1 cellular context compared by ENCODE assay signal in the genomic region with DNA sequence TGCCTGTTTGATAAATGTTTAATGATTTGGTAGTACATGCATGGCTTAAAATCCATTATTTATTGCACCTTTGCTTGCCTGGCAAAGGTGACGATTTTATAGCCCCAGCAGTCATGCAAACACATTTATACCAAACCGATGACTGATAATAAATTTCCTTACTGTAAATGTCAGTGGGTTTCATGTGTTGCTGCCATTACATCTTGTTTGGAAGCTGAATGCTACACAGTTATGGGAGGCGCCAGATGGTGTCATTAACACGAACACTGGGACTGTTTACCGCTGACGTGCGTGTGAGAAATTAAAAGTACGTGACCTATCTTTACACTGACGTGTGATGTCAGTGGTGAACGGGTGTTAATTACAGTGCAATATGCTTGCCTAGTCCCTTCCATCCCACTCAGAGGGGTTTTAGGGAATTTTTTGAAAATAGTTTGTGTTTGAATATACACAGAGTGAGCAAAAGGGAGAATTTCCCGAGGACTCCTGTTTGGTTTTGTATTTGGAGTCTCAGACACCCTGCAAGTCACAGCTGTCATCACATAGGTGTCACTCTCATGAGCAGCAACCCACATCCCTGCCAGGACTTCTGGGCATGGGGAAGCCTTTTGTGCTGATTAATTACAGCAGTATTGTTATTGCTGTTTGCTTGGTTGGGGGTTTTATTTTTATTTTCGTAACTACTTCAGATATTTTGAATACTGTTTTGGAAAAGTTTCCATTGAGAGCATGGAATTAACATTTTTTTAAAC.
A peak's percentile ranks its signal among the peaks of the same experiment; 100 is the strongest.
TF ChIP-seq lines count a peak whose summit lies in the region.

No MANE protein-coding gene starts in this region.

TF ChIP-seq in HEK293, 187 proteins besides CTCF, POLR2A, EP300 and RAD21 (continued from another document and continues in another):
- TF ChIP-seq ZNF394 (tag by site-specific recombination; IDR thresholded peaks at IDR 0.05; ENCODE audit: borderline replicate concordance) (peak; percentile 74), ZNF596 (tag by site-specific recombination; IDR thresholded peaks at IDR 0.05) (0 out of 2 replicates have a peak, but pooled peaks have one; percentile 11), ZNF132 (tag by site-specific recombination; IDR thresholded peaks at IDR 0.05; ENCODE audit: borderline replicate concordance) (no peak), ZNF311 (tag by site-specific recombination; IDR thresholded peaks at IDR 0.05; ENCODE audit: borderline replicate concordance) (no peak), ZNF768 (tag by site-specific recombination; IDR thresholded peaks at IDR 0.05) (no peak), ZNF776 (tag by site-specific recombination; IDR thresholded peaks at IDR 0.05; ENCODE audit: borderline replicate concordance) (no peak), KLF10 (tag by site-specific recombination; IDR thresholded peaks at IDR 0.05) (peak; percentile 92), ZNF133 (tag by site-specific recombination; IDR thresholded peaks at IDR 0.05) (no peak), ZNF184 (tag by site-specific recombination; IDR thresholded peaks at IDR 0.05) (peak; percentile 63; the same call in 1 of the 2 replicates), ZNF843 (tag by site-specific recombination; IDR thresholded peaks at IDR 0.05) (peak; percentile 98), ZNF837 (tag by site-specific recombination; IDR thresholded peaks at IDR 0.05) (no peak), ZNF48 (tag by site-specific recombination; IDR thresholded peaks at IDR 0.05) (no peak), ZNF426 (tag by site-specific recombination; IDR thresholded peaks at IDR 0.05) (no peak; the same call in 1 of the 2 replicates), ZNF473 (tag by site-specific recombination; IDR thresholded peaks at IDR 0.05) (no peak), BCL11B (tag by site-specific recombination; IDR thresholded peaks at IDR 0.05; ENCODE audit: low read depth) (peak; percentile 6; the same call in 1 of the 2 replicates), SCRT2 (tag by site-specific recombination; IDR thresholded peaks at IDR 0.05) (peak; percentile 97), KLF9 (tag by site-specific recombination; IDR thresholded peaks at IDR 0.05; ENCODE audit: low read depth) (peak; percentile 56), ZNF239 (tag by site-specific recombination; IDR thresholded peaks at IDR 0.05) (no peak), ZBTB20 (tag by site-specific recombination; IDR thresholded peaks at IDR 0.05) (peak; percentile 41)
- TF ChIP-seq, protein P1, sequence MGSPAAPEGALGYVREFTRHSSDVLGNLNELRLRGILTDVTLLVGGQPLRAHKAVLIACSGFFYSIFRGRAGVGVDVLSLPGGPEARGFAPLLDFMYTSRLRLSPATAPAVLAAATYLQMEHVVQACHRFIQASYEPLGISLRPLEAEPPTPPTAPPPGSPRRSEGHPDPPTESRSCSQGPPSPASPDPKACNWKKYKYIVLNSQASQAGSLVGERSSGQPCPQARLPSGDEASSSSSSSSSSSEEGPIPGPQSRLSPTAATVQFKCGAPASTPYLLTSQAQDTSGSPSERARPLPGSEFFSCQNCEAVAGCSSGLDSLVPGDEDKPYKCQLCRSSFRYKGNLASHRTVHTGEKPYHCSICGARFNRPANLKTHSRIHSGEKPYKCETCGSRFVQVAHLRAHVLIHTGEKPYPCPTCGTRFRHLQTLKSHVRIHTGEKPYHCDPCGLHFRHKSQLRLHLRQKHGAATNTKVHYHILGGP (tag by site-specific recombination; IDR thresholded peaks at IDR 0.05) = no peak; the same call in 1 of the 2 replicates
- TF ChIP-seq, protein P2, sequence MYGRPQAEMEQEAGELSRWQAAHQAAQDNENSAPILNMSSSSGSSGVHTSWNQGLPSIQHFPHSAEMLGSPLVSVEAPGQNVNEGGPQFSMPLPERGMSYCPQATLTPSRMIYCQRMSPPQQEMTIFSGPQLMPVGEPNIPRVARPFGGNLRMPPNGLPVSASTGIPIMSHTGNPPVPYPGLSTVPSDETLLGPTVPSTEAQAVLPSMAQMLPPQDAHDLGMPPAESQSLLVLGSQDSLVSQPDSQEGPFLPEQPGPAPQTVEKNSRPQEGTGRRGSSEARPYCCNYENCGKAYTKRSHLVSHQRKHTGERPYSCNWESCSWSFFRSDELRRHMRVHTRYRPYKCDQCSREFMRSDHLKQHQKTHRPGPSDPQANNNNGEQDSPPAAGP (tag by site-specific recombination; IDR thresholded peaks at IDR 0.05) = peak; percentile 80
- TF ChIP-seq, protein P3, sequence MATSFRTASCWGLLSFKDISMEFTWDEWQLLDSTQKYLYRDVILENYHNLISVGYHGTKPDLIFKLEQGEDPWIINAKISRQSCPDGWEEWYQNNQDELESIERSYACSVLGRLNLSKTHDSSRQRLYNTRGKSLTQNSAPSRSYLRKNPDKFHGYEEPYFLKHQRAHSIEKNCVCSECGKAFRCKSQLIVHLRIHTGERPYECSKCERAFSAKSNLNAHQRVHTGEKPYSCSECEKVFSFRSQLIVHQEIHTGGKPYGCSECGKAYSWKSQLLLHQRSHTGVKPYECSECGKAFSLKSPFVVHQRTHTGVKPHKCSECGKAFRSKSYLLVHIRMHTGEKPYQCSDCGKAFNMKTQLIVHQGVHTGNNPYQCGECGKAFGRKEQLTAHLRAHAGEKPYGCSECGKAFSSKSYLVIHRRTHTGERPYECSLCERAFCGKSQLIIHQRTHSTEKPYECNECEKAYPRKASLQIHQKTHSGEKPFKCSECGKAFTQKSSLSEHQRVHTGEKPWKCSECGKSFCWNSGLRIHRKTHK (tag by site-specific recombination; IDR thresholded peaks at IDR 0.05) = no peak
- TF ChIP-seq, protein P4, sequence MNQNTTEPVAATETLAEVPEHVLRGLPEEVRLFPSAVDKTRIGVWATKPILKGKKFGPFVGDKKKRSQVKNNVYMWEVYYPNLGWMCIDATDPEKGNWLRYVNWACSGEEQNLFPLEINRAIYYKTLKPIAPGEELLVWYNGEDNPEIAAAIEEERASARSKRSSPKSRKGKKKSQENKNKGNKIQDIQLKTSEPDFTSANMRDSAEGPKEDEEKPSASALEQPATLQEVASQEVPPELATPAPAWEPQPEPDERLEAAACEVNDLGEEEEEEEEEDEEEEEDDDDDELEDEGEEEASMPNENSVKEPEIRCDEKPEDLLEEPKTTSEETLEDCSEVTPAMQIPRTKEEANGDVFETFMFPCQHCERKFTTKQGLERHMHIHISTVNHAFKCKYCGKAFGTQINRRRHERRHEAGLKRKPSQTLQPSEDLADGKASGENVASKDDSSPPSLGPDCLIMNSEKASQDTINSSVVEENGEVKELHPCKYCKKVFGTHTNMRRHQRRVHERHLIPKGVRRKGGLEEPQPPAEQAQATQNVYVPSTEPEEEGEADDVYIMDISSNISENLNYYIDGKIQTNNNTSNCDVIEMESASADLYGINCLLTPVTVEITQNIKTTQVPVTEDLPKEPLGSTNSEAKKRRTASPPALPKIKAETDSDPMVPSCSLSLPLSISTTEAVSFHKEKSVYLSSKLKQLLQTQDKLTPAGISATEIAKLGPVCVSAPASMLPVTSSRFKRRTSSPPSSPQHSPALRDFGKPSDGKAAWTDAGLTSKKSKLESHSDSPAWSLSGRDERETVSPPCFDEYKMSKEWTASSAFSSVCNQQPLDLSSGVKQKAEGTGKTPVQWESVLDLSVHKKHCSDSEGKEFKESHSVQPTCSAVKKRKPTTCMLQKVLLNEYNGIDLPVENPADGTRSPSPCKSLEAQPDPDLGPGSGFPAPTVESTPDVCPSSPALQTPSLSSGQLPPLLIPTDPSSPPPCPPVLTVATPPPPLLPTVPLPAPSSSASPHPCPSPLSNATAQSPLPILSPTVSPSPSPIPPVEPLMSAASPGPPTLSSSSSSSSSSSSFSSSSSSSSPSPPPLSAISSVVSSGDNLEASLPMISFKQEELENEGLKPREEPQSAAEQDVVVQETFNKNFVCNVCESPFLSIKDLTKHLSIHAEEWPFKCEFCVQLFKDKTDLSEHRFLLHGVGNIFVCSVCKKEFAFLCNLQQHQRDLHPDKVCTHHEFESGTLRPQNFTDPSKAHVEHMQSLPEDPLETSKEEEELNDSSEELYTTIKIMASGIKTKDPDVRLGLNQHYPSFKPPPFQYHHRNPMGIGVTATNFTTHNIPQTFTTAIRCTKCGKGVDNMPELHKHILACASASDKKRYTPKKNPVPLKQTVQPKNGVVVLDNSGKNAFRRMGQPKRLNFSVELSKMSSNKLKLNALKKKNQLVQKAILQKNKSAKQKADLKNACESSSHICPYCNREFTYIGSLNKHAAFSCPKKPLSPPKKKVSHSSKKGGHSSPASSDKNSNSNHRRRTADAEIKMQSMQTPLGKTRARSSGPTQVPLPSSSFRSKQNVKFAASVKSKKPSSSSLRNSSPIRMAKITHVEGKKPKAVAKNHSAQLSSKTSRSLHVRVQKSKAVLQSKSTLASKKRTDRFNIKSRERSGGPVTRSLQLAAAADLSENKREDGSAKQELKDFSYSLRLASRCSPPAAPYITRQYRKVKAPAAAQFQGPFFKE (tag by site-specific recombination; IDR thresholded peaks at IDR 0.05; ENCODE audit: borderline replicate concordance) = no peak
- TF ChIP-seq, protein P5, sequence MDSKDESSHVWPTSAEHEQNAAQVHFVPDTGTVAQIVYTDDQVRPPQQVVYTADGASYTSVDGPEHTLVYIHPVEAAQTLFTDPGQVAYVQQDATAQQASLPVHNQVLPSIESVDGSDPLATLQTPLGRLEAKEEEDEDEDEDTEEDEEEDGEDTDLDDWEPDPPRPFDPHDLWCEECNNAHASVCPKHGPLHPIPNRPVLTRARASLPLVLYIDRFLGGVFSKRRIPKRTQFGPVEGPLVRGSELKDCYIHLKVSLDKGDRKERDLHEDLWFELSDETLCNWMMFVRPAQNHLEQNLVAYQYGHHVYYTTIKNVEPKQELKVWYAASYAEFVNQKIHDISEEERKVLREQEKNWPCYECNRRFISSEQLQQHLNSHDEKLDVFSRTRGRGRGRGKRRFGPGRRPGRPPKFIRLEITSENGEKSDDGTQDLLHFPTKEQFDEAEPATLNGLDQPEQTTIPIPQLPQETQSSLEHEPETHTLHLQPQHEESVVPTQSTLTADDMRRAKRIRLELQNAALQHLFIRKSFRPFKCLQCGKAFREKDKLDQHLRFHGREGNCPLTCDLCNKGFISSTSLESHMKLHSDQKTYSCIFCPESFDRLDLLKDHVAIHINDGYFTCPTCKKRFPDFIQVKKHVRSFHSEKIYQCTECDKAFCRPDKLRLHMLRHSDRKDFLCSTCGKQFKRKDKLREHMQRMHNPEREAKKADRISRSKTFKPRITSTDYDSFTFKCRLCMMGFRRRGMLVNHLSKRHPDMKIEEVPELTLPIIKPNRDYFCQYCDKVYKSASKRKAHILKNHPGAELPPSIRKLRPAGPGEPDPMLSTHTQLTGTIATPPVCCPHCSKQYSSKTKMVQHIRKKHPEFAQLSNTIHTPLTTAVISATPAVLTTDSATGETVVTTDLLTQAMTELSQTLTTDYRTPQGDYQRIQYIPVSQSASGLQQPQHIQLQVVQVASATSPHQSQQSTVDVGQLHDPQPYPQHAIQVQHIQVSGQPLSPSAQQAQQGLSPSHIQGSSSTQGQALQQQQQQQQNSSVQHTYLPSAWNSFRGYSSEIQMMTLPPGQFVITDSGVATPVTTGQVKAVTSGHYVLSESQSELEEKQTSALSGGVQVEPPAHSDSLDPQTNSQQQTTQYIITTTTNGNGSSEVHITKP (tag by site-specific recombination; IDR thresholded peaks at IDR 0.05) = peak; percentile 94
- TF ChIP-seq, protein P6, sequence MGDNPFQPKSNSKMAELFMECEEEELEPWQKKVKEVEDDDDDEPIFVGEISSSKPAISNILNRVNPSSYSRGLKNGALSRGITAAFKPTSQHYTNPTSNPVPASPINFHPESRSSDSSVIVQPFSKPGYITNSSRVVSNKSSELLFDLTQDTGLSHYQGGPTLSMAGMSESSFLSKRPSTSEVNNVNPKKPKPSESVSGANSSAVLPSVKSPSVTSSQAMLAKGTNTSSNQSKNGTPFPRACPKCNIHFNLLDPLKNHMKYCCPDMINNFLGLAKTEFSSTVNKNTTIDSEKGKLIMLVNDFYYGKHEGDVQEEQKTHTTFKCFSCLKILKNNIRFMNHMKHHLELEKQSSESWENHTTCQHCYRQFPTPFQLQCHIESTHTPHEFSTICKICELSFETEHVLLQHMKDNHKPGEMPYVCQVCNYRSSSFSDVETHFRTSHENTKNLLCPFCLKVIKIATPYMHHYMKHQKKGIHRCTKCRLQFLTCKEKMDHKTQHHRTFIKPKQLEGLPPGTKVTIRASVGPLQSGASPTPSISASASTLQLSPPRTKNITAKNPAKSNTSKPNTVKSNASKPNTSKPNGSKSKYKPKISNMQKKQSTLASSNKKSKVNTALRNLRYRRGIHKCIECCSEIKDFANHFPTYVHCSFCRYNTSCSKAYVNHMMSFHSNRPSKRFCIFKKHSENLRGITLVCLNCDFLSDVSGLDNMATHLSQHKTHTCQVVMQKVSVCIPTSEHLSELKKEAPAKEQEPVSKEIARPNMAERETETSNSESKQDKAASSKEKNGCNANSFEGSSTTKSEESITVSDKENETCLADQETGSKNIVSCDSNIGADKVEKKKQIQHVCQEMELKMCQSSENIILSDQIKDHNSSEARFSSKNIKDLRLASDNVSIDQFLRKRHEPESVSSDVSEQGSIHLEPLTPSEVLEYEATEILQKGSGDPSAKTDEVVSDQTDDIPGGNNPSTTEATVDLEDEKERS (tag by site-specific recombination; IDR thresholded peaks at IDR 0.05) = no peak
- TF ChIP-seq, protein P7, sequence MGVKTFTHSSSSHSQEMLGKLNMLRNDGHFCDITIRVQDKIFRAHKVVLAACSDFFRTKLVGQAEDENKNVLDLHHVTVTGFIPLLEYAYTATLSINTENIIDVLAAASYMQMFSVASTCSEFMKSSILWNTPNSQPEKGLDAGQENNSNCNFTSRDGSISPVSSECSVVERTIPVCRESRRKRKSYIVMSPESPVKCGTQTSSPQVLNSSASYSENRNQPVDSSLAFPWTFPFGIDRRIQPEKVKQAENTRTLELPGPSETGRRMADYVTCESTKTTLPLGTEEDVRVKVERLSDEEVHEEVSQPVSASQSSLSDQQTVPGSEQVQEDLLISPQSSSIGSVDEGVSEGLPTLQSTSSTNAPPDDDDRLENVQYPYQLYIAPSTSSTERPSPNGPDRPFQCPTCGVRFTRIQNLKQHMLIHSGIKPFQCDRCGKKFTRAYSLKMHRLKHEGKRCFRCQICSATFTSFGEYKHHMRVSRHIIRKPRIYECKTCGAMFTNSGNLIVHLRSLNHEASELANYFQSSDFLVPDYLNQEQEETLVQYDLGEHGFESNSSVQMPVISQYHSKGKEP (tag by site-specific recombination; IDR thresholded peaks at IDR 0.05) = peak; percentile 98
- TF ChIP-seq, protein P8, sequence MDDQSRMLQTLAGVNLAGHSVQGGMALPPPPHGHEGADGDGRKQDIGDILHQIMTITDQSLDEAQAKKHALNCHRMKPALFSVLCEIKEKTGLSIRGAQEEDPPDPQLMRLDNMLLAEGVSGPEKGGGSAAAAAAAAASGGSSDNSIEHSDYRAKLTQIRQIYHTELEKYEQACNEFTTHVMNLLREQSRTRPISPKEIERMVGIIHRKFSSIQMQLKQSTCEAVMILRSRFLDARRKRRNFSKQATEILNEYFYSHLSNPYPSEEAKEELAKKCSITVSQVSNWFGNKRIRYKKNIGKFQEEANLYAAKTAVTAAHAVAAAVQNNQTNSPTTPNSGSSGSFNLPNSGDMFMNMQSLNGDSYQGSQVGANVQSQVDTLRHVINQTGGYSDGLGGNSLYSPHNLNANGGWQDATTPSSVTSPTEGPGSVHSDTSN (CRISPR knock-in tag; IDR thresholded peaks at IDR 0.05) = no peak
- TF ChIP-seq, protein P9, sequence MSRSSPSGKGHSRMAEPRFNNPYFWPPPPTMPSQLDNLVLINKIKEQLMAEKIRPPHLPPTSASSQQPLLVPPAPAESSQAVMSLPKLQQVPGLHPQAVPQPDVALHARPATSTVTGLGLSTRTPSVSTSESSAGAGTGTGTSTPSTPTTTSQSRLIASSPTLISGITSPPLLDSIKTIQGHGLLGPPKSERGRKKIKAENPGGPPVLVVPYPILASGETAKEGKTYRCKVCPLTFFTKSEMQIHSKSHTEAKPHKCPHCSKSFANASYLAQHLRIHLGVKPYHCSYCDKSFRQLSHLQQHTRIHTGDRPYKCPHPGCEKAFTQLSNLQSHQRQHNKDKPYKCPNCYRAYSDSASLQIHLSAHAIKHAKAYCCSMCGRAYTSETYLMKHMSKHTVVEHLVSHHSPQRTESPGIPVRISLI (tag by site-specific recombination; IDR thresholded peaks at IDR 0.05) = peak; percentile 87; the same call in 1 of the 2 replicates
